In the genomic region with DNA sequence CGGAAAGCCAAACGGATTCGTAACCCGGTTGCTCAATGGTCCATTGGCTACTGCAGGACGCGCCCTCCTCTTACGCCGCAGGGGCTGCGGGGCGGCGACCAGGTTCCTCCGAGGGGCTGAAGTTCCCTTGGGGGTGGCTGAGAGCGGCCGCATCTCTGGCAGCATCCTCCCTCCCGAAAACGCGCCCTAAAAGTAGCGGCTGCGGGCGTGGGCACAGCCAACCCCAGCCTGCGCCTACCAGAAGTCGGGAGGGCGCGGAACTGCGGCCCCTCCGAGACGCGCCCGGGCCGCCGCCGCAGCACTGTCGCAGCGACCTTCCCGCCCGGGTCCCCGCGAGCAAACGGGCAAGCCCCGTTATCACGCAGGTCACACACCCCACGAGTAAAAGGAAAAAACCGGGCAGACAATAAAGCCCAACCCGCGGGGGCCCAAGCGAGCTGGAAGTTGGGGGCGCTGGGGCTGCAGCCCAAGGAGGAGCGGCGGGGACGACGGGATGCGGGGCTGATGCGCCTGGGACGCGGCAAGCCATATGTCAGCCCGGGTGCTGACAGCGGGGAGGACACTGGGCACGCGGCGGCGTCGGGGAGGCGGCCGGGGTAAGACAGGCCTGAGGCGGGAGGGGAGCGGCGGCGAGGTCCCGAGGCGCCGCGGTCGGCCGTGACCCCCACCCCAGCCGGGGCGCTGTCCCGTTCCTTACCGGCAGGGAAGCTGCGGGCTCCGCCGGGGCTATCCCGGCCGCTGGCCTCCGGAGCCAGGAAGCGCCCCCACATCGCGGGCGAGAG, we compare ENCODE assay signal across 1 cellular context.
TF ChIP-seq lines count a peak whose summit lies in the region.

No MANE protein-coding gene starts in this region.

TF ChIP-seq in K562, 482 proteins besides CTCF, POLR2A, EP300 and RAD21 (continued from another document and continues in another):
- TF ChIP-seq, protein P1, sequence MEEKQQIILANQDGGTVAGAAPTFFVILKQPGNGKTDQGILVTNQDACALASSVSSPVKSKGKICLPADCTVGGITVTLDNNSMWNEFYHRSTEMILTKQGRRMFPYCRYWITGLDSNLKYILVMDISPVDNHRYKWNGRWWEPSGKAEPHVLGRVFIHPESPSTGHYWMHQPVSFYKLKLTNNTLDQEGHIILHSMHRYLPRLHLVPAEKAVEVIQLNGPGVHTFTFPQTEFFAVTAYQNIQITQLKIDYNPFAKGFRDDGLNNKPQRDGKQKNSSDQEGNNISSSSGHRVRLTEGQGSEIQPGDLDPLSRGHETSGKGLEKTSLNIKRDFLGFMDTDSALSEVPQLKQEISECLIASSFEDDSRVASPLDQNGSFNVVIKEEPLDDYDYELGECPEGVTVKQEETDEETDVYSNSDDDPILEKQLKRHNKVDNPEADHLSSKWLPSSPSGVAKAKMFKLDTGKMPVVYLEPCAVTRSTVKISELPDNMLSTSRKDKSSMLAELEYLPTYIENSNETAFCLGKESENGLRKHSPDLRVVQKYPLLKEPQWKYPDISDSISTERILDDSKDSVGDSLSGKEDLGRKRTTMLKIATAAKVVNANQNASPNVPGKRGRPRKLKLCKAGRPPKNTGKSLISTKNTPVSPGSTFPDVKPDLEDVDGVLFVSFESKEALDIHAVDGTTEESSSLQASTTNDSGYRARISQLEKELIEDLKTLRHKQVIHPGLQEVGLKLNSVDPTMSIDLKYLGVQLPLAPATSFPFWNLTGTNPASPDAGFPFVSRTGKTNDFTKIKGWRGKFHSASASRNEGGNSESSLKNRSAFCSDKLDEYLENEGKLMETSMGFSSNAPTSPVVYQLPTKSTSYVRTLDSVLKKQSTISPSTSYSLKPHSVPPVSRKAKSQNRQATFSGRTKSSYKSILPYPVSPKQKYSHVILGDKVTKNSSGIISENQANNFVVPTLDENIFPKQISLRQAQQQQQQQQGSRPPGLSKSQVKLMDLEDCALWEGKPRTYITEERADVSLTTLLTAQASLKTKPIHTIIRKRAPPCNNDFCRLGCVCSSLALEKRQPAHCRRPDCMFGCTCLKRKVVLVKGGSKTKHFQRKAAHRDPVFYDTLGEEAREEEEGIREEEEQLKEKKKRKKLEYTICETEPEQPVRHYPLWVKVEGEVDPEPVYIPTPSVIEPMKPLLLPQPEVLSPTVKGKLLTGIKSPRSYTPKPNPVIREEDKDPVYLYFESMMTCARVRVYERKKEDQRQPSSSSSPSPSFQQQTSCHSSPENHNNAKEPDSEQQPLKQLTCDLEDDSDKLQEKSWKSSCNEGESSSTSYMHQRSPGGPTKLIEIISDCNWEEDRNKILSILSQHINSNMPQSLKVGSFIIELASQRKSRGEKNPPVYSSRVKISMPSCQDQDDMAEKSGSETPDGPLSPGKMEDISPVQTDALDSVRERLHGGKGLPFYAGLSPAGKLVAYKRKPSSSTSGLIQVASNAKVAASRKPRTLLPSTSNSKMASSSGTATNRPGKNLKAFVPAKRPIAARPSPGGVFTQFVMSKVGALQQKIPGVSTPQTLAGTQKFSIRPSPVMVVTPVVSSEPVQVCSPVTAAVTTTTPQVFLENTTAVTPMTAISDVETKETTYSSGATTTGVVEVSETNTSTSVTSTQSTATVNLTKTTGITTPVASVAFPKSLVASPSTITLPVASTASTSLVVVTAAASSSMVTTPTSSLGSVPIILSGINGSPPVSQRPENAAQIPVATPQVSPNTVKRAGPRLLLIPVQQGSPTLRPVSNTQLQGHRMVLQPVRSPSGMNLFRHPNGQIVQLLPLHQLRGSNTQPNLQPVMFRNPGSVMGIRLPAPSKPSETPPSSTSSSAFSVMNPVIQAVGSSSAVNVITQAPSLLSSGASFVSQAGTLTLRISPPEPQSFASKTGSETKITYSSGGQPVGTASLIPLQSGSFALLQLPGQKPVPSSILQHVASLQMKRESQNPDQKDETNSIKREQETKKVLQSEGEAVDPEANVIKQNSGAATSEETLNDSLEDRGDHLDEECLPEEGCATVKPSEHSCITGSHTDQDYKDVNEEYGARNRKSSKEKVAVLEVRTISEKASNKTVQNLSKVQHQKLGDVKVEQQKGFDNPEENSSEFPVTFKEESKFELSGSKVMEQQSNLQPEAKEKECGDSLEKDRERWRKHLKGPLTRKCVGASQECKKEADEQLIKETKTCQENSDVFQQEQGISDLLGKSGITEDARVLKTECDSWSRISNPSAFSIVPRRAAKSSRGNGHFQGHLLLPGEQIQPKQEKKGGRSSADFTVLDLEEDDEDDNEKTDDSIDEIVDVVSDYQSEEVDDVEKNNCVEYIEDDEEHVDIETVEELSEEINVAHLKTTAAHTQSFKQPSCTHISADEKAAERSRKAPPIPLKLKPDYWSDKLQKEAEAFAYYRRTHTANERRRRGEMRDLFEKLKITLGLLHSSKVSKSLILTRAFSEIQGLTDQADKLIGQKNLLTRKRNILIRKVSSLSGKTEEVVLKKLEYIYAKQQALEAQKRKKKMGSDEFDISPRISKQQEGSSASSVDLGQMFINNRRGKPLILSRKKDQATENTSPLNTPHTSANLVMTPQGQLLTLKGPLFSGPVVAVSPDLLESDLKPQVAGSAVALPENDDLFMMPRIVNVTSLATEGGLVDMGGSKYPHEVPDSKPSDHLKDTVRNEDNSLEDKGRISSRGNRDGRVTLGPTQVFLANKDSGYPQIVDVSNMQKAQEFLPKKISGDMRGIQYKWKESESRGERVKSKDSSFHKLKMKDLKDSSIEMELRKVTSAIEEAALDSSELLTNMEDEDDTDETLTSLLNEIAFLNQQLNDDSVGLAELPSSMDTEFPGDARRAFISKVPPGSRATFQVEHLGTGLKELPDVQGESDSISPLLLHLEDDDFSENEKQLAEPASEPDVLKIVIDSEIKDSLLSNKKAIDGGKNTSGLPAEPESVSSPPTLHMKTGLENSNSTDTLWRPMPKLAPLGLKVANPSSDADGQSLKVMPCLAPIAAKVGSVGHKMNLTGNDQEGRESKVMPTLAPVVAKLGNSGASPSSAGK (IDR thresholded peaks at IDR 0.05), result peak; percentile 73
- TF ChIP-seq, protein P2, sequence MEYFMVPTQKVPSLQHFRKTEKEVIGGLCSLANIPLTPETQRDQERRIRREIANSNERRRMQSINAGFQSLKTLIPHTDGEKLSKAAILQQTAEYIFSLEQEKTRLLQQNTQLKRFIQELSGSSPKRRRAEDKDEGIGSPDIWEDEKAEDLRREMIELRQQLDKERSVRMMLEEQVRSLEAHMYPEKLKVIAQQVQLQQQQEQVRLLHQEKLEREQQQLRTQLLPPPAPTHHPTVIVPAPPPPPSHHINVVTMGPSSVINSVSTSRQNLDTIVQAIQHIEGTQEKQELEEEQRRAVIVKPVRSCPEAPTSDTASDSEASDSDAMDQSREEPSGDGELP (CRISPR knock-in tag; IDR thresholded peaks at IDR 0.05; ENCODE audit: borderline replicate concordance), result no peak
- TF ChIP-seq HSF4 (CRISPR knock-in tag; IDR thresholded peaks at IDR 0.05; ENCODE audit: borderline replicate concordance), result no peak
- no peak for TF ChIP-seq NFRKB (IDR thresholded peaks at IDR 0.05; ENCODE audit: low read depth)
- peak; percentile 8; the same call in 1 of the 2 replicates for TF ChIP-seq ZNF431 (CRISPR knock-in tag; IDR thresholded peaks at IDR 0.05)
- peak; percentile 64 for TF ChIP-seq PCBP1 (IDR thresholded peaks at IDR 0.05; ENCODE audit: low read depth, low read length, poor library complexity, severe bottlenecking)
- TF ChIP-seq, protein P3, sequence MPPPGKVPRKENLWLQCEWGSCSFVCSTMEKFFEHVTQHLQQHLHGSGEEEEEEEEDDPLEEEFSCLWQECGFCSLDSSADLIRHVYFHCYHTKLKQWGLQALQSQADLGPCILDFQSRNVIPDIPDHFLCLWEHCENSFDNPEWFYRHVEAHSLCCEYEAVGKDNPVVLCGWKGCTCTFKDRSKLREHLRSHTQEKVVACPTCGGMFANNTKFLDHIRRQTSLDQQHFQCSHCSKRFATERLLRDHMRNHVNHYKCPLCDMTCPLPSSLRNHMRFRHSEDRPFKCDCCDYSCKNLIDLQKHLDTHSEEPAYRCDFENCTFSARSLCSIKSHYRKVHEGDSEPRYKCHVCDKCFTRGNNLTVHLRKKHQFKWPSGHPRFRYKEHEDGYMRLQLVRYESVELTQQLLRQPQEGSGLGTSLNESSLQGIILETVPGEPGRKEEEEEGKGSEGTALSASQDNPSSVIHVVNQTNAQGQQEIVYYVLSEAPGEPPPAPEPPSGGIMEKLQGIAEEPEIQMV (tag; conservative IDR thresholded peaks at IDR 0.05; ENCODE audit: low read depth), result no peak
- TF ChIP-seq, protein P4, sequence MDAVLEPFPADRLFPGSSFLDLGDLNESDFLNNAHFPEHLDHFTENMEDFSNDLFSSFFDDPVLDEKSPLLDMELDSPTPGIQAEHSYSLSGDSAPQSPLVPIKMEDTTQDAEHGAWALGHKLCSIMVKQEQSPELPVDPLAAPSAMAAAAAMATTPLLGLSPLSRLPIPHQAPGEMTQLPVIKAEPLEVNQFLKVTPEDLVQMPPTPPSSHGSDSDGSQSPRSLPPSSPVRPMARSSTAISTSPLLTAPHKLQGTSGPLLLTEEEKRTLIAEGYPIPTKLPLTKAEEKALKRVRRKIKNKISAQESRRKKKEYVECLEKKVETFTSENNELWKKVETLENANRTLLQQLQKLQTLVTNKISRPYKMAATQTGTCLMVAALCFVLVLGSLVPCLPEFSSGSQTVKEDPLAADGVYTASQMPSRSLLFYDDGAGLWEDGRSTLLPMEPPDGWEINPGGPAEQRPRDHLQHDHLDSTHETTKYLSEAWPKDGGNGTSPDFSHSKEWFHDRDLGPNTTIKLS (IDR thresholded peaks at IDR 0.05; ENCODE audit: borderline replicate concordance, low read depth), result peak; percentile 28; the same call in 1 of the 2 replicates
- no peak for TF ChIP-seq ZNF24 (IDR thresholded peaks at IDR 0.05)
- 0 out of 2 replicates have a peak, but pooled peaks have one; percentile 27 for TF ChIP-seq KLF1 (tag; IDR thresholded peaks at IDR 0.05)
- no peak for TF ChIP-seq NR2C2 (CRISPR knock-in tag; IDR thresholded peaks at IDR 0.05)
- 0 out of 2 replicates have a peak, but pooled peaks have one; percentile 10 for TF ChIP-seq NR2C2 (tag; IDR thresholded peaks at IDR 0.05)
- peak; percentile 32; the same call in 1 of the 2 replicates for TF ChIP-seq HNRNPL (IDR thresholded peaks at IDR 0.05; ENCODE audit: low read depth, low read length)
- TF ChIP-seq CHCHD3 (CRISPR knock-in tag; IDR thresholded peaks at IDR 0.05), result no peak
- TF ChIP-seq, protein P5, sequence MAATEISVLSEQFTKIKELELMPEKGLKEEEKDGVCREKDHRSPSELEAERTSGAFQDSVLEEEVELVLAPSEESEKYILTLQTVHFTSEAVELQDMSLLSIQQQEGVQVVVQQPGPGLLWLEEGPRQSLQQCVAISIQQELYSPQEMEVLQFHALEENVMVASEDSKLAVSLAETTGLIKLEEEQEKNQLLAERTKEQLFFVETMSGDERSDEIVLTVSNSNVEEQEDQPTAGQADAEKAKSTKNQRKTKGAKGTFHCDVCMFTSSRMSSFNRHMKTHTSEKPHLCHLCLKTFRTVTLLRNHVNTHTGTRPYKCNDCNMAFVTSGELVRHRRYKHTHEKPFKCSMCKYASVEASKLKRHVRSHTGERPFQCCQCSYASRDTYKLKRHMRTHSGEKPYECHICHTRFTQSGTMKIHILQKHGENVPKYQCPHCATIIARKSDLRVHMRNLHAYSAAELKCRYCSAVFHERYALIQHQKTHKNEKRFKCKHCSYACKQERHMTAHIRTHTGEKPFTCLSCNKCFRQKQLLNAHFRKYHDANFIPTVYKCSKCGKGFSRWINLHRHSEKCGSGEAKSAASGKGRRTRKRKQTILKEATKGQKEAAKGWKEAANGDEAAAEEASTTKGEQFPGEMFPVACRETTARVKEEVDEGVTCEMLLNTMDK (IDR thresholded peaks at IDR 0.05; ENCODE audit: borderline replicate concordance, insufficient read depth, low read depth, low read length, poor library complexity, severe bottlenecking), result peak; percentile 4
- TF ChIP-seq ZNF133 (CRISPR knock-in tag; IDR thresholded peaks at IDR 0.05), result no peak
- TF ChIP-seq WHSC1 (IDR thresholded peaks at IDR 0.05; ENCODE audit: low read length), result no peak
- TF ChIP-seq, protein P6, sequence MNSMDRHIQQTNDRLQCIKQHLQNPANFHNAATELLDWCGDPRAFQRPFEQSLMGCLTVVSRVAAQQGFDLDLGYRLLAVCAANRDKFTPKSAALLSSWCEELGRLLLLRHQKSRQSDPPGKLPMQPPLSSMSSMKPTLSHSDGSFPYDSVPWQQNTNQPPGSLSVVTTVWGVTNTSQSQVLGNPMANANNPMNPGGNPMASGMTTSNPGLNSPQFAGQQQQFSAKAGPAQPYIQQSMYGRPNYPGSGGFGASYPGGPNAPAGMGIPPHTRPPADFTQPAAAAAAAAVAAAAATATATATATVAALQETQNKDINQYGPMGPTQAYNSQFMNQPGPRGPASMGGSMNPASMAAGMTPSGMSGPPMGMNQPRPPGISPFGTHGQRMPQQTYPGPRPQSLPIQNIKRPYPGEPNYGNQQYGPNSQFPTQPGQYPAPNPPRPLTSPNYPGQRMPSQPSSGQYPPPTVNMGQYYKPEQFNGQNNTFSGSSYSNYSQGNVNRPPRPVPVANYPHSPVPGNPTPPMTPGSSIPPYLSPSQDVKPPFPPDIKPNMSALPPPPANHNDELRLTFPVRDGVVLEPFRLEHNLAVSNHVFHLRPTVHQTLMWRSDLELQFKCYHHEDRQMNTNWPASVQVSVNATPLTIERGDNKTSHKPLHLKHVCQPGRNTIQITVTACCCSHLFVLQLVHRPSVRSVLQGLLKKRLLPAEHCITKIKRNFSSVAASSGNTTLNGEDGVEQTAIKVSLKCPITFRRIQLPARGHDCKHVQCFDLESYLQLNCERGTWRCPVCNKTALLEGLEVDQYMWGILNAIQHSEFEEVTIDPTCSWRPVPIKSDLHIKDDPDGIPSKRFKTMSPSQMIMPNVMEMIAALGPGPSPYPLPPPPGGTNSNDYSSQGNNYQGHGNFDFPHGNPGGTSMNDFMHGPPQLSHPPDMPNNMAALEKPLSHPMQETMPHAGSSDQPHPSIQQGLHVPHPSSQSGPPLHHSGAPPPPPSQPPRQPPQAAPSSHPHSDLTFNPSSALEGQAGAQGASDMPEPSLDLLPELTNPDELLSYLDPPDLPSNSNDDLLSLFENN (IDR thresholded peaks at IDR 0.05; ENCODE audit: low read depth in 2 of 2, low read length in 2 of 2), result no peak
- TF ChIP-seq ZNF76 (CRISPR knock-in tag; IDR thresholded peaks at IDR 0.05; ENCODE audit: borderline replicate concordance), result 0 out of 2 replicates have a peak, but pooled peaks have one; percentile 28
- TF ChIP-seq, protein P7, sequence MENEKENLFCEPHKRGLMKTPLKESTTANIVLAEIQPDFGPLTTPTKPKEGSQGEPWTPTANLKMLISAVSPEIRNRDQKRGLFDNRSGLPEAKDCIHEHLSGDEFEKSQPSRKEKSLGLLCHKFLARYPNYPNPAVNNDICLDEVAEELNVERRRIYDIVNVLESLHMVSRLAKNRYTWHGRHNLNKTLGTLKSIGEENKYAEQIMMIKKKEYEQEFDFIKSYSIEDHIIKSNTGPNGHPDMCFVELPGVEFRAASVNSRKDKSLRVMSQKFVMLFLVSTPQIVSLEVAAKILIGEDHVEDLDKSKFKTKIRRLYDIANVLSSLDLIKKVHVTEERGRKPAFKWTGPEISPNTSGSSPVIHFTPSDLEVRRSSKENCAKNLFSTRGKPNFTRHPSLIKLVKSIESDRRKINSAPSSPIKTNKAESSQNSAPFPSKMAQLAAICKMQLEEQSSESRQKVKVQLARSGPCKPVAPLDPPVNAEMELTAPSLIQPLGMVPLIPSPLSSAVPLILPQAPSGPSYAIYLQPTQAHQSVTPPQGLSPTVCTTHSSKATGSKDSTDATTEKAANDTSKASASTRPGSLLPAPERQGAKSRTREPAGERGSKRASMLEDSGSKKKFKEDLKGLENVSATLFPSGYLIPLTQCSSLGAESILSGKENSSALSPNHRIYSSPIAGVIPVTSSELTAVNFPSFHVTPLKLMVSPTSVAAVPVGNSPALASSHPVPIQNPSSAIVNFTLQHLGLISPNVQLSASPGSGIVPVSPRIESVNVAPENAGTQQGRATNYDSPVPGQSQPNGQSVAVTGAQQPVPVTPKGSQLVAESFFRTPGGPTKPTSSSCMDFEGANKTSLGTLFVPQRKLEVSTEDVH (IDR thresholded peaks at IDR 0.05; ENCODE audit: low read depth, partially characterized antibody), result no peak
- TF ChIP-seq MAZ (CRISPR knock-in tag; conservative IDR thresholded peaks at IDR 0.05 in 1 of 2, IDR thresholded peaks at IDR 0.05 in 1 of 2), result peak in 1 of 2 experiments; percentile 18; a peak in 1 of 4 replicates
- 0 out of 2 replicates have a peak, but pooled peaks have one; percentile 33 for TF ChIP-seq ZNF766 (CRISPR knock-in tag; conservative IDR thresholded peaks at IDR 0.05)
